8 cellular contexts compared by ENCODE assay signal in the genomic region with DNA sequence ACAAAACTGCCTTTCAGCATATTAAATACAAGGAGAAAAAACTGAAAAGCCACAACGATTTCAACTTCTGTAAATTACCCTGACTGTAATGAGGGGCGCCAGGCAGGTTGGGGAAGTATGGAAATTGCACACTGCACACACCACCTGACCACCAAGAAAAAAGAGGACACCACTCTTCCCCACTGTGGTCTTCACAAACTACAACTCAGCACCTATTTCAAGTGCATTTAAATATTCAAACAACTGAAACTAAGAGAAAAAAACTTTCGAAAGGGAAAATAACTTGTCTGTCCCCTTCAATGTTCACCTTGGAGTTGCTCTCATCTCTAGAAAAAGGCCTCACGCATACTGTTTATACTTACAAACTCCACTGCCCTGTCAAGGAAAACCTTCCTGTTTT. TPM values are rescaled to one million over a fixed set of nuclear protein-coding genes. Genes with fewer than 3 reads are reported as not detected.
DNase-seq lines count a peak whose midpoint lies in the region; ATAC-seq and TF ChIP-seq lines count a peak whose summit lies in the region.

No MANE protein-coding gene starts in this region.

- H3K9me3 Mint-ChIP-seq in activated T-cell treated with anti-CD3 and anti-CD28 coated beads, Interleukin-2, amount 50 U/mL, for 4 hours: no peaks in the 10 kb centered on the region
- H3K9me3 Mint-ChIP-seq in chondrocyte (ENCODE audit: low read depth) (no peaks in the 10 kb centered on the region), natural killer cell (no peaks in the 10 kb centered on the region)

- no peak for ATAC-seq in activated T-cell treated with anti-CD3 and anti-CD28 coated beads, Interleukin-2, amount 50 U/mL, for 4 hours
- no peak for ATAC-seq in natural killer cell

- peak overlapping the region; percentile 93 for H3K27ac Mint-ChIP-seq in chondrocyte (ENCODE audit: unreplicated experiment)
- H3K27ac Mint-ChIP-seq in natural killer cell: peak overlapping the region; percentile 91 to 97

- intact Hi-C loops in natural killer cell (cut with micrococcal nuclease): loop anchor here (2.0 kb wide), 2 partner anchors 59 to 119 kb away; partner anchors contain the start of genes GTPBP4 and IDI1

- peaks cover 7% of the 10 kb centered on the region for H3K36me3 Mint-ChIP-seq in activated T-cell treated with anti-CD3 and anti-CD28 coated beads, Interleukin-2, amount 50 U/mL, for 4 hours (ENCODE audit: insufficient read depth)
- H3K36me3 Mint-ChIP-seq in chondrocyte (ENCODE audit: low read depth) (no peaks in the 10 kb centered on the region), natural killer cell (no peaks in the 10 kb centered on the region)

- peak overlapping the region; percentile 94 for H3K4me3 Mint-ChIP-seq in activated T-cell treated with anti-CD3 and anti-CD28 coated beads, Interleukin-2, amount 50 U/mL, for 4 hours
- H3K4me3 Mint-ChIP-seq in chondrocyte (ENCODE audit: unreplicated experiment) (peak overlapping the region; percentile 96), natural killer cell (peak overlapping the region; percentile 95)

- H3K27me3 Mint-ChIP-seq in activated T-cell treated with anti-CD3 and anti-CD28 coated beads, Interleukin-2, amount 50 U/mL, for 4 hours (ENCODE audit: low read depth): no peaks in the 10 kb centered on the region
- H3K27me3 Mint-ChIP-seq in chondrocyte (ENCODE audit: low read depth): no peaks in the 10 kb centered on the region
- H3K27me3 Mint-ChIP-seq in natural killer cell (ENCODE audit: low read depth in 2 of 2): no peaks in the 10 kb centered on the region

- TF ChIP-seq CTCF in chondrocyte (IDR thresholded peaks at IDR 0.05) (no peak), natural killer cell (IDR thresholded peaks at IDR 0.05) (no peak)

- H3K4me1 Mint-ChIP-seq in activated T-cell treated with anti-CD3 and anti-CD28 coated beads, Interleukin-2, amount 50 U/mL, for 4 hours (ENCODE audit: low read depth): peaks cover 49% of the 10 kb centered on the region
- H3K4me1 Mint-ChIP-seq in chondrocyte (ENCODE audit: low read depth) (peaks cover 47% of the 10 kb centered on the region), natural killer cell (peaks cover 31 to 48% of the 10 kb centered on the region in 2 donors)

- no peak for DNase-seq in activated T-cell treated with anti-CD3 and anti-CD28 coated beads, Interleukin-2, amount 50 U/mL, for 4 hours
- DNase-seq in activated T-cell treated with anti-CD3 and anti-CD28 coated beads for 4 hours (no peak), MV-4-11 (lab: John Stamatoyannopoulos, UW) (peak; percentile 66), chondrocyte (ENCODE audit: low spot score) (no peak), natural killer cell (no peak), AG20443 (ENCODE audit: low spot score) (no peak), AG08396 (ENCODE audit: low spot score) (no peak), Ammon's horn (ENCODE audit: low spot score) (no peak)

RNA-seq across cellular contexts. Expression of gene LARP4B, which starts 1.5 kb away (rescaled TPM):
- 100 to 1,000 TPM; 126 to 143 (median 138) TPM for total RNA-seq in activated T-cell treated with anti-CD3 and anti-CD28 coated beads, Interleukin-2, amount 50 U/mL, for 4 hours
- total RNA-seq in chondrocyte: 57.4 to 72.0 TPM (median 67.1 TPM) in 3 replicates
- 10 to 100 TPM; 75.5 to 95.4 (median 90.2) TPM for total RNA-seq in natural killer cell

RNA-seq across cellular contexts. Expression of gene GTPBP4, which starts 58.3 kb away (rescaled TPM):
- 100 to 1,000 TPM; 223 to 244 (median 226) TPM for total RNA-seq in activated T-cell treated with anti-CD3 and anti-CD28 coated beads, Interleukin-2, amount 50 U/mL, for 4 hours
- total RNA-seq in chondrocyte (48.5 to 57.8 TPM (median 54.8 TPM) in 3 replicates), natural killer cell (10 to 100 TPM; 53.9 to 99.6 (median 72.5) TPM)
